In genomic region chr7:127789031-127789430, GRCh38 we compare ENCODE assay signal across 15 cellular contexts.
DNase-seq lines count a peak whose midpoint lies in the region; ATAC-seq, FAIRE-seq and TF ChIP-seq lines count a peak whose summit lies in the region.
"Had no signal": no experiment of that assay in that cellular context is flagged by ENCODE, and none has a peak within 500 bp of the region (broad histone marks: within the 10 kb centered on the region; RNA-seq: fewer than 3 reads in every experiment).

No MANE protein-coding gene starts in this region.

- FAIRE-seq in RCC 7860 (lab: Jason Lieb, UNC), result peak; percentile 4
- FAIRE-seq: A549 had no signal

- DNase-seq in M059J (ENCODE audit: low read depth) (peak; percentile 21), RCC 7860 (ENCODE audit: low spot score) (no peak), foreskin keratinocyte (no peak), GM03348 (ENCODE audit: low spot score) (no peak)
- DNase-seq in stimulated activated effector memory CD8-positive, alpha-beta T cell treated with anti-CD3 and anti-CD28 coated beads, Interleukin-12 subunit alpha, Interleukin-12 subunit beta, amount 100 ng/mL, for 72 hours (ENCODE audit: low spot score in 2 of 2), result no peak
- no peak for DNase-seq in activated T-cell treated with anti-CD3 and anti-CD28 coated beads, Interleukin-2, amount 50 U/mL, for 4 hours
- DNase-seq: Caco-2; CD8-positive, alpha-beta memory T cell; DND-41; GDM1; H7; IMR-90 had no signal

- no peaks in the 10 kb centered on the region for H3K27me3 ChIP-seq in foreskin keratinocyte

- peaks cover 20% of the 10 kb centered on the region for H3K36me3 Mint-ChIP-seq in stimulated activated effector memory CD8-positive, alpha-beta T cell treated with anti-CD3 and anti-CD28 coated beads, Interleukin-12 subunit alpha, Interleukin-12 subunit beta, amount 100 ng/mL, for 72 hours
- H3K36me3 Mint-ChIP-seq in activated T-cell treated with anti-CD3 and anti-CD28 coated beads, Interleukin-2, amount 50 U/mL, for 4 hours (ENCODE audit: insufficient read depth), result peaks cover 22% of the 10 kb centered on the region

- H3K27me3 Mint-ChIP-seq in activated T-cell treated with anti-CD3 and anti-CD28 coated beads, Interleukin-2, amount 50 U/mL, for 4 hours (ENCODE audit: low read depth), result no peaks in the 10 kb centered on the region
- H3K27me3 Mint-ChIP-seq: CD8-positive, alpha-beta memory T cell had no signal

- no peaks in the 10 kb centered on the region for H3K4me1 ChIP-seq in foreskin keratinocyte
- H3K4me1 ChIP-seq: Caco-2 had no signal

- no peaks in the 10 kb centered on the region for H3K9me3 Mint-ChIP-seq in stimulated activated effector memory CD8-positive, alpha-beta T cell treated with anti-CD3 and anti-CD28 coated beads, Interleukin-12 subunit alpha, Interleukin-12 subunit beta, amount 100 ng/mL, for 72 hours
- H3K9me3 Mint-ChIP-seq in activated T-cell treated with anti-CD3 and anti-CD28 coated beads, Interleukin-2, amount 50 U/mL, for 4 hours, result no peaks in the 10 kb centered on the region
- H3K9me3 Mint-ChIP-seq: CD8-positive, alpha-beta memory T cell; GM23338 had no signal

- peaks cover 66% of the 10 kb centered on the region for H3K4me1 Mint-ChIP-seq in stimulated activated effector memory CD8-positive, alpha-beta T cell treated with anti-CD3 and anti-CD28 coated beads, Interleukin-12 subunit alpha, Interleukin-12 subunit beta, amount 100 ng/mL, for 72 hours
- peaks cover 41% of the 10 kb centered on the region for H3K4me1 Mint-ChIP-seq in activated T-cell treated with anti-CD3 and anti-CD28 coated beads, Interleukin-2, amount 50 U/mL, for 4 hours (ENCODE audit: low read depth)

- H3K27ac Mint-ChIP-seq in stimulated activated effector memory CD8-positive, alpha-beta T cell treated with anti-CD3 and anti-CD28 coated beads, Interleukin-12 subunit alpha, Interleukin-12 subunit beta, amount 100 ng/mL, for 72 hours, result no peak overlapping the region
- H3K27ac Mint-ChIP-seq: GM23338 had no signal

- TF ChIP-seq CTCF in foreskin keratinocyte (conservative IDR thresholded peaks at IDR 0.05), result no peak

- ATAC-seq in foreskin keratinocyte (peak; percentile 33), HG03439 (IDR thresholded peaks at IDR 0.05; ENCODE audit: unreplicated experiment) (no peak)
- no peak for ATAC-seq in stimulated activated effector memory CD8-positive, alpha-beta T cell treated with anti-CD3 and anti-CD28 coated beads, Interleukin-12 subunit alpha, Interleukin-12 subunit beta, amount 100 ng/mL, for 72 hours
- no peak for ATAC-seq in activated T-cell treated with anti-CD3 and anti-CD28 coated beads, Interleukin-2, amount 50 U/mL, for 4 hours
- ATAC-seq: A549, GM23338 had no signal

- H3K4me3 Mint-ChIP-seq in stimulated activated effector memory CD8-positive, alpha-beta T cell treated with anti-CD3 and anti-CD28 coated beads, Interleukin-12 subunit alpha, Interleukin-12 subunit beta, amount 100 ng/mL, for 72 hours, result no peak overlapping the region
- H3K4me3 Mint-ChIP-seq in activated T-cell treated with anti-CD3 and anti-CD28 coated beads, Interleukin-2, amount 50 U/mL, for 4 hours, result no peak overlapping the region
- H3K4me3 Mint-ChIP-seq: CD8-positive, alpha-beta memory T cell; GM23338 had no signal

- H3K27ac ChIP-seq in foreskin keratinocyte, result no peak overlapping the region
- H3K27ac ChIP-seq: A549 had no signal
